9 cellular contexts compared by ENCODE assay signal in genomic region chr11:19777032-19777341, GRCh38.
DNase-seq lines count a peak whose midpoint lies in the region; ATAC-seq and TF ChIP-seq lines count a peak whose summit lies in the region.
"Had no signal": no experiment of that assay in that cellular context is flagged by ENCODE, and none has a peak within 500 bp of the region (broad histone marks: within the 10 kb centered on the region; RNA-seq: fewer than 3 reads in every experiment).

No MANE protein-coding gene starts in this region.

- H3K4me3 ChIP-seq in AG09309 (ENCODE audit: control insufficient read depth, low read depth, low read length) (peak overlapping the region; percentile 53), endocrine pancreas (ENCODE audit: control insufficient read depth, insufficient read depth, low read length) (no peak overlapping the region)

- H3K4me1 Mint-ChIP-seq in nephron progenitor cell, result peaks cover 57% of the 10 kb centered on the region

- no peaks in the 10 kb centered on the region for H3K9me3 ChIP-seq in endocrine pancreas (ENCODE audit: control insufficient read depth, low read length)

- peaks cover 8% of the 10 kb centered on the region for H3K9me3 Mint-ChIP-seq in nephron progenitor cell

- H3K4me1 ChIP-seq in endocrine pancreas (ENCODE audit: control insufficient read depth, insufficient read depth, low read length), result no peaks in the 10 kb centered on the region

- TF ChIP-seq CTCF in AG09309 (IDR thresholded peaks at IDR 0.05; ENCODE audit: control insufficient read depth, insufficient read depth, low read depth, low read length, missing control alignments), result no peak
- no peak for TF ChIP-seq CTCF in nephron progenitor cell (IDR thresholded peaks at IDR 0.05)

- H3K36me3 Mint-ChIP-seq in nephron progenitor cell (ENCODE audit: low read depth), result no peaks in the 10 kb centered on the region
- H3K36me3 Mint-ChIP-seq: activated naive CD8-positive, alpha-beta T cell had no signal

- H3K9ac ChIP-seq in endocrine pancreas (ENCODE audit: control insufficient read depth, insufficient read depth, low read length), result peak overlapping the region; percentile 32

- H3K27me3 ChIP-seq in endocrine pancreas (ENCODE audit: control insufficient read depth, insufficient read depth, low read length), result no peaks in the 10 kb centered on the region

- peak overlapping the region; percentile 90 for H3K4me3 Mint-ChIP-seq in nephron progenitor cell

- H3K36me3 ChIP-seq in endocrine pancreas (ENCODE audit: control insufficient read depth, insufficient read depth, low read length), result no peaks in the 10 kb centered on the region

- no peak overlapping the region for H3K27ac Mint-ChIP-seq in nephron progenitor cell

- peaks cover 59% of the 10 kb centered on the region for H3K27me3 Mint-ChIP-seq in nephron progenitor cell (ENCODE audit: low read depth, poor library complexity)

- DNase-seq in AG09309 (ENCODE audit: low read depth), result no peak
- DNase-seq in nephron progenitor cell, result peak; percentile 74
- no peak for DNase-seq in stimulated activated CD4-positive, alpha-beta T cell treated with anti-CD3 and anti-CD28 coated beads, Interleukin-4, amount 100 ng/mL, for 1 hour
- no peak for DNase-seq in T-helper 9 cell
- no peak for DNase-seq in activated T-cell treated with anti-CD3 and anti-CD28 coated beads, Interleukin-2, amount 50 U/mL, for 48 hours

- peak; percentile 39 for ATAC-seq in GM19397 (IDR thresholded peaks at IDR 0.05; ENCODE audit: unreplicated experiment)
- peak; percentile 14 for ATAC-seq in HG03558 (IDR thresholded peaks at IDR 0.05; ENCODE audit: extremely low read depth, unreplicated experiment)
